In the genomic region with DNA sequence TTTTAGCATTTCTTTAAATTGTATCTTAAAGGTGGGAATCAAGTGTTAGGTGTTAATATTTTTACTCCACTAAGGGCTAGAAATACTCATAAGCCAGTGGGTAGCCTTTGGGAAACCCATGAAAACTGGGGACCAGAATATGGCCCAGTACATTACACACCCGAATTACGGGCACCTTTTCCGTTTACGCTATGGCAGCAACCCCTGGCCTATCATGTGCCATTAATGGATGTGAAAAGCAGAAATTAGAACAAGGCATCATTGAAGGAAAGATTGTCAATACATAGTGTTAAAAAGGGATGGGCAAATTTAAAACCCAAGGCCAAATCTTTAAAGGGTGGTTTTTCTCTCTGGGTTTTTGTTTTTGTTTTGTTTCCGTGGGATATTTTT, we compare ENCODE assay signal across 7 cellular contexts. TPM values are rescaled to one million over a fixed set of nuclear protein-coding genes. Genes with fewer than 3 reads are reported as not detected.
DNase-seq lines count a peak whose midpoint lies in the region; ATAC-seq and TF ChIP-seq lines count a peak whose summit lies in the region.

No MANE protein-coding gene starts in this region.

- peak overlapping the region; percentile 84 for H3K4me3 ChIP-seq in H7 (ENCODE audit: insufficient read depth, low read depth, low read length)
- peak overlapping the region; percentile 91 for H3K4me3 ChIP-seq in SK-N-MC
- H3K4me3 ChIP-seq in foreskin fibroblast (ENCODE audit: low read depth in 1 of 2, low read length in 2 of 2), result peak overlapping the region; percentile 76 to 92
- peak overlapping the region; percentile 75 to 81 (median 76) for H3K4me3 ChIP-seq in skeletal muscle tissue (ENCODE audit: low read length in 3 of 3)

- H3K4me1 ChIP-seq in skeletal muscle tissue (ENCODE audit: control insufficient read depth in 3 of 3, insufficient read depth in 3 of 3, low read length in 3 of 3), result peaks cover 18 to 21% (median 18%) of the 10 kb centered on the region in 3 donors

- H3K36me3 ChIP-seq in H7 (replicated peaks; ENCODE audit: control insufficient read depth, insufficient read depth, low read length) (peaks cover 6% of the 10 kb centered on the region), SK-N-MC (ENCODE audit: insufficient read depth, low read length) (peaks cover 32% of the 10 kb centered on the region), skeletal muscle tissue (ENCODE audit: control insufficient read depth in 3 of 3, insufficient read depth in 3 of 3, low read length in 3 of 3) (peaks cover 2 to 17% (median 15%) of the 10 kb centered on the region in 3 donors)

- H3K9me3 ChIP-seq in SK-N-MC (ENCODE audit: low read depth, low read length) (no peaks in the 10 kb centered on the region), skeletal muscle tissue (ENCODE audit: control insufficient read depth in 3 of 3, low read length in 3 of 3) (no peaks in the 10 kb centered on the region)

- H3K27ac ChIP-seq in SK-N-MC (no peak overlapping the region), skeletal muscle tissue (ENCODE audit: low read depth, low read length) (peak overlapping the region; percentile 82)

- peak overlapping the region; percentile 94 for H3K9ac ChIP-seq in SK-N-MC (ENCODE audit: insufficient read length)
- peak overlapping the region; percentile 85 to 92 (median 89) for H3K9ac ChIP-seq in skeletal muscle tissue (ENCODE audit: low read depth in 1 of 3, low read length in 3 of 3)

- H3K27me3 ChIP-seq in H7 (ENCODE audit: control insufficient read depth, insufficient read depth, low read length) (no peaks in the 10 kb centered on the region), skeletal muscle tissue (ENCODE audit: control insufficient read depth in 3 of 3, insufficient read depth in 3 of 3, low read length in 3 of 3) (no peaks in the 10 kb centered on the region)

- no peak for ATAC-seq in HG03139 (IDR thresholded peaks at IDR 0.05; ENCODE audit: unreplicated experiment)

- no peak for TF ChIP-seq CTCF in foreskin fibroblast (IDR thresholded peaks at IDR 0.05; ENCODE audit: low read depth, low read length)

- DNase-seq in H7 (no peak), SK-N-MC (ENCODE audit: low read depth, low spot score) (no peak), foreskin fibroblast (peak in 1 of 2 donors; percentile 24), AG08396 (ENCODE audit: low spot score) (no peak)
- DNase-seq in stimulated activated CD8-positive, alpha-beta memory T cell treated with anti-CD3 and anti-CD28 coated beads, Interleukin-4, amount 100 ng/mL, for 48 hours, result no peak

RNA-seq across cellular contexts. Expression of gene FARP2, which starts 0.8 kb away (rescaled TPM):
- 19.5 and 20.4 TPM in 2 replicates for total RNA-seq in H7 (2014; rRNA removed; shearing (Covaris generic))
- total RNA-seq in skeletal muscle tissue, result 21.9 TPM

RNA-seq across cellular contexts. Expression of gene SEPTIN2, which starts 41.1 kb away (rescaled TPM):
- total RNA-seq in H7 (2014; rRNA removed; shearing (Covaris generic)), result 249 and 274 TPM in 2 replicates
- total RNA-seq in skeletal muscle tissue, result 291 TPM

RNA-seq across cellular contexts. Expression of gene HDLBP, which starts 41.4 kb away (rescaled TPM):
- 362 and 415 TPM in 2 replicates for total RNA-seq in H7 (2014; rRNA removed; shearing (Covaris generic))
- 473 TPM for total RNA-seq in skeletal muscle tissue
